In genomic region chr13:33859691-33860303, GRCh38 we compare ENCODE assay signal across 21 cellular contexts. TPM values are rescaled to one million over a fixed set of nuclear protein-coding genes. Genes with fewer than 3 reads are reported as not detected.
DNase-seq lines count a peak whose midpoint lies in the region; FAIRE-seq and TF ChIP-seq lines count a peak whose summit lies in the region.
"Had no signal": no experiment of that assay in that cellular context is flagged by ENCODE, and none has a peak within 500 bp of the region (broad histone marks: within the 10 kb centered on the region; RNA-seq: fewer than 3 reads in every experiment).

No MANE protein-coding gene starts in this region.

- TF ChIP-seq CTCF in MCF 10A (IDR thresholded peaks at IDR 0.05; ENCODE audit: unreplicated experiment) (no peak), breast epithelium (IDR thresholded peaks at IDR 0.05) (no peak), epithelial cell of esophagus (IDR thresholded peaks at IDR 0.05; ENCODE audit: insufficient read depth, low read depth, low read length, missing control alignments) (no peak), keratinocyte (optimal IDR thresholded peaks at IDR 0.05 in 1 of 3, IDR thresholded peaks at IDR 0.05 in 1 of 3, conservative IDR thresholded peaks at IDR 0.05 in 1 of 3; ENCODE audit: extremely low read depth in 1 of 3, insufficient read depth in 2 of 3, low read length in 3 of 3) (no peak), left ventricle myocardium inferior (IDR thresholded peaks at IDR 0.05; ENCODE audit: borderline replicate concordance) (no peak)

- H3K27me3 ChIP-seq in breast epithelium (no peaks in the 10 kb centered on the region), keratinocyte (ENCODE audit: control insufficient read depth, extremely low read depth, insufficient read depth, low read length) (no peaks in the 10 kb centered on the region), left ventricle myocardium inferior (ENCODE audit: low read depth) (no peaks in the 10 kb centered on the region)

- peak overlapping the region; percentile 31 for H3K4me2 ChIP-seq in keratinocyte (ENCODE audit: control insufficient read depth, extremely low read depth, insufficient read depth, low read depth, low read length)
- H3K4me2 ChIP-seq: KMS-11, SK-N-SH had no signal

- no peaks in the 10 kb centered on the region for H3K4me1 Mint-ChIP-seq in MCF 10A (ENCODE audit: insufficient read depth, unreplicated experiment)
- H3K4me1 Mint-ChIP-seq in activated T-helper 2 cell treated with anti-CD3 and anti-CD28 coated beads, Interferon-gamma antibody, Interleukin-2, Interleukin-4, amounts not matched to agents 10 μg/mL and 5 μg/mL and 100 μg/mL, durations not matched to agents 14 hours and 24 hours and 36 hours (ENCODE audit: low read depth): no peaks in the 10 kb centered on the region

- H3K27me3 Mint-ChIP-seq in MCF 10A (ENCODE audit: insufficient read depth, unreplicated experiment): no peaks in the 10 kb centered on the region
- H3K27me3 Mint-ChIP-seq in activated T-helper 2 cell treated with anti-CD3 and anti-CD28 coated beads, Interferon-gamma antibody, Interleukin-2, Interleukin-4, amounts not matched to agents 10 μg/mL and 5 μg/mL and 100 μg/mL, durations not matched to agents 14 hours and 24 hours and 36 hours (ENCODE audit: low read depth): no peaks in the 10 kb centered on the region

- H3K4me3 Mint-ChIP-seq in MCF 10A (ENCODE audit: unreplicated experiment): no peak overlapping the region
- no peak overlapping the region for H3K4me3 Mint-ChIP-seq in activated T-helper 2 cell treated with anti-CD3 and anti-CD28 coated beads, Interferon-gamma antibody, Interleukin-2, Interleukin-4, amounts not matched to agents 10 μg/mL and 5 μg/mL and 100 μg/mL, durations not matched to agents 14 hours and 24 hours and 36 hours (ENCODE audit: low read depth)

- H3K79me2 ChIP-seq in keratinocyte (ENCODE audit: control insufficient read depth, insufficient read depth, low read length): no peaks in the 10 kb centered on the region

- dilution Hi-C loops in keratinocyte (cut with MboI; ENCODE audit: extremely low pct_ligation_motif_present, low sequenced_read_pairs): no loop called here

- H3K4me3 ChIP-seq in breast epithelium (no peak overlapping the region), epithelial cell of esophagus (ENCODE audit: low read length) (no peak overlapping the region), keratinocyte (ENCODE audit: control insufficient read depth in 2 of 3, extremely low read depth in 1 of 3, insufficient read depth in 2 of 3, low read depth in 1 of 3, low read length in 3 of 3) (no peak overlapping the region), left ventricle myocardium inferior (no peak overlapping the region)

- DNase-seq in MCF 10A (ENCODE audit: unreplicated experiment) (peak; percentile 51), breast epithelium (ENCODE audit: low spot score in 2 of 2) (no peak), NCI-H69 (lab: John Stamatoyannopoulos, UW) (peak; percentile 17), epithelial cell of esophagus (ENCODE audit: low read depth) (peak; percentile 91), keratinocyte (ENCODE audit: low read depth, low spot score) (peak; percentile 89), left ventricle myocardium inferior (no peak), UCSD-AML1 (lab: John Stamatoyannopoulos, UW; ENCODE audit: unreplicated experiment) (no peak)
- DNase-seq in activated T-helper 2 cell treated with anti-CD3 and anti-CD28 coated beads, Interferon-gamma antibody, Interleukin-2, Interleukin-4, amounts not matched to agents 10 μg/mL and 5 μg/mL and 100 μg/mL, durations not matched to agents 14 hours and 24 hours and 36 hours (ENCODE audit: low spot score): no peak
- DNase-seq: C1 segment of cervical spinal cord, DND-41, GF-D8, NCI-H1417, NCI-H1930, NCI-H2171 treated with DMSO at 0.1 percent for 48 hours, NCI-H774, SHP77, SK-N-SH, T-helper 1 cell had no signal

- no peak overlapping the region for H3K9ac ChIP-seq in keratinocyte (ENCODE audit: control insufficient read depth, extremely low read depth, insufficient read depth, low read length)
- H3K9ac ChIP-seq: KMS-11, SK-N-SH had no signal

- no peaks in the 10 kb centered on the region for H3K9me3 Mint-ChIP-seq in MCF 10A (ENCODE audit: unreplicated experiment)
- H3K9me3 Mint-ChIP-seq in activated T-helper 2 cell treated with anti-CD3 and anti-CD28 coated beads, Interferon-gamma antibody, Interleukin-2, Interleukin-4, amounts not matched to agents 10 μg/mL and 5 μg/mL and 100 μg/mL, durations not matched to agents 14 hours and 24 hours and 36 hours: no peaks in the 10 kb centered on the region

- POLR2A ChIA-PET in MCF 10A (lab: Yijun Ruan, JAX): no interaction called here

- no peaks in the 10 kb centered on the region for H3K36me3 Mint-ChIP-seq in MCF 10A (ENCODE audit: insufficient read depth, unreplicated experiment)
- H3K36me3 Mint-ChIP-seq in activated T-helper 2 cell treated with anti-CD3 and anti-CD28 coated beads, Interferon-gamma antibody, Interleukin-2, Interleukin-4, amounts not matched to agents 10 μg/mL and 5 μg/mL and 100 μg/mL, durations not matched to agents 14 hours and 24 hours and 36 hours (ENCODE audit: low read depth): peaks cover 6% of the 10 kb centered on the region

- H3K27ac ChIP-seq in breast epithelium (no peak overlapping the region), keratinocyte (ENCODE audit: control insufficient read depth, insufficient read depth, low read length) (peak overlapping the region; percentile 86), left ventricle myocardium inferior (replicated peaks) (no peak overlapping the region)
- H3K27ac ChIP-seq: KMS-11 had no signal

- FAIRE-seq in keratinocyte (lab: Jason Lieb, UNC): peak; percentile 89
- FAIRE-seq: GM12892, H1 had no signal

- H3K9me3 ChIP-seq in breast epithelium (no peaks in the 10 kb centered on the region), keratinocyte (ENCODE audit: control insufficient read depth, low read depth, low read length) (no peaks in the 10 kb centered on the region), left ventricle myocardium inferior (replicated peaks) (no peaks in the 10 kb centered on the region)
- H3K9me3 ChIP-seq: SK-N-SH had no signal

- H3K36me3 ChIP-seq in breast epithelium: no peaks in the 10 kb centered on the region
- no peaks in the 10 kb centered on the region for H3K36me3 ChIP-seq in keratinocyte (ENCODE audit: control insufficient read depth in 2 of 2, extremely low read depth in 1 of 2, insufficient read depth in 2 of 2, low read length in 2 of 2)
- no peaks in the 10 kb centered on the region for H3K36me3 ChIP-seq in left ventricle myocardium inferior

- no peak overlapping the region for H2AFZ ChIP-seq in keratinocyte (ENCODE audit: control insufficient read depth, low read length)

- TF ChIP-seq POLR2A in breast epithelium (IDR thresholded peaks at IDR 0.05): no peak

- no peaks in the 10 kb centered on the region for H3K9me1 ChIP-seq in keratinocyte (ENCODE audit: control insufficient read depth, extremely low read depth, insufficient read depth, low read length)

- intact Hi-C loops in MCF 10A (cut with micrococcal nuclease) (no loop called here), breast epithelium (cut with DNase I; ENCODE audit: low total_unique reads) (no loop called here), left ventricle myocardium inferior (cut with micrococcal nuclease) (no loop called here)
- intact Hi-C loops in activated T-helper 2 cell treated with anti-CD3 and anti-CD28 coated beads, Interferon-gamma antibody, Interleukin-2, Interleukin-4, amounts not matched to agents 10 μg/mL and 5 μg/mL and 100 μg/mL, durations not matched to agents 14 hours and 24 hours and 36 hours (cut with micrococcal nuclease): no loop called here

- H3K27ac Mint-ChIP-seq in MCF 10A (ENCODE audit: low read depth, unreplicated experiment): peak overlapping the region; percentile 67
- no peak overlapping the region for H3K27ac Mint-ChIP-seq in activated T-helper 2 cell treated with anti-CD3 and anti-CD28 coated beads, Interferon-gamma antibody, Interleukin-2, Interleukin-4, amounts not matched to agents 10 μg/mL and 5 μg/mL and 100 μg/mL, durations not matched to agents 14 hours and 24 hours and 36 hours

- no TSS peak for BruUV-seq in MCF 10A (replicated peaks; lab: Mats Ljungman, UMichigan)

- CTCF ChIA-PET in MCF 10A (lab: Yijun Ruan, JAX): interaction anchor here (0.6 kb wide), 1 partner anchor 12 kb away, joined by 3 read pairs; no protein-coding TSS in a partner anchor

- H4K20me1 ChIP-seq in keratinocyte (ENCODE audit: control insufficient read depth, extremely low read depth, insufficient read depth, low read length): no peaks in the 10 kb centered on the region

- no peaks in the 10 kb centered on the region for H3K4me1 ChIP-seq in breast epithelium
- H3K4me1 ChIP-seq in keratinocyte (ENCODE audit: control insufficient read depth, extremely low read depth, insufficient read depth, low read length): peaks cover 13% of the 10 kb centered on the region
- H3K4me1 ChIP-seq in left ventricle myocardium inferior: no peaks in the 10 kb centered on the region

RNA-seq across cellular contexts. Expression of gene RFC3, which starts 41.8 kb away (rescaled TPM):
- total RNA-seq in MCF 10A (2022) (13.4 and 17.5 TPM in 2 replicates), breast epithelium (10 to 100 TPM in 2 of 3 donors, 1 to 10 TPM in 1; 9.8 to 19.8 (median 10.7) TPM), left ventricle myocardium inferior (4.2 TPM)
- 6.0 to 20.8 TPM (median 18.3 TPM) in 3 replicates for polyA plus RNA-seq in keratinocyte
- 0.96 TPM for polyA plus RNA-seq in keratinocyte (2011; ENCODE audit: low read depth)
- 5.9 and 11.1 TPM in 2 replicates for polyA plus RNA-seq in keratinocyte (2011; cell fraction: cytosol; rRNA removed)
- 8.8 and 12.0 TPM in 2 replicates for polyA plus RNA-seq in keratinocyte (2011; cell fraction: nucleus; rRNA removed)
- 2.5 and 12.3 TPM in 2 replicates for polyA plus RNA-seq in keratinocyte (2012; ENCODE audit: low replicate concordance)
- 1.9 to 14.6 TPM (median 4.6 TPM) in 3 replicates for polyA minus RNA-seq in keratinocyte
- 16.3 TPM for polyA minus RNA-seq in keratinocyte (2011; cell fraction: cytosol; rRNA and poly(A)+ RNA removed)
- polyA minus RNA-seq in keratinocyte (2011; cell fraction: nucleus; rRNA and poly(A)+ RNA removed): 7.8 and 12.9 TPM in 2 replicates
- 55.2 and 55.4 TPM in 2 replicates for total RNA-seq in activated T-helper 2 cell treated with anti-CD3 and anti-CD28 coated beads, Interferon-gamma antibody, Interleukin-2, Interleukin-4, amounts not matched to agents 10 μg/mL and 5 μg/mL and 100 μg/mL, durations not matched to agents 14 hours and 24 hours and 36 hours

Comparison
In these comparisons a context has a peak if more than half of its experiments do, and no peak if none do; other contexts are left out.
1. DNase-seq: peak in MCF 10A (single experiment), NCI-H69 (single experiment), epithelial cell of esophagus (single experiment) and keratinocyte (single experiment); none in breast epithelium (0 of 2), left ventricle myocardium inferior (single experiment), activated T-helper 2 cell treated with anti-CD3 and anti-CD28 coated beads, Interferon-gamma antibody, Interleukin-2, Interleukin-4, amounts not matched to agents 10 μg/mL and 5 μg/mL and 100 μg/mL, durations not matched to agents 14 hours and 24 hours and 36 hours (single experiment) and UCSD-AML1 (single experiment).